17 cellular contexts compared by ENCODE assay signal in genomic region chr14:101508196-101508947, GRCh38. TPM values are rescaled to one million over a fixed set of nuclear protein-coding genes. Genes with fewer than 3 reads are reported as not detected.
DNase-seq lines count a peak whose midpoint lies in the region; ATAC-seq and TF ChIP-seq lines count a peak whose summit lies in the region.
"Had no signal": no experiment of that assay in that cellular context is flagged by ENCODE, and none has a peak within 500 bp of the region (broad histone marks: within the 10 kb centered on the region; RNA-seq: fewer than 3 reads in every experiment).

No MANE protein-coding gene starts in this region.

- intact Hi-C loops in natural killer cell (cut with micrococcal nuclease) (no loop called here), posterior vena cava (cut with DNase I) (no loop called here)

- ATAC-seq in natural killer cell treated with Interleukin-12 subunit alpha and Interleukin-12 subunit beta and Interleukin-15 and Interleukin-18, amount 100 ng/mL, for 72 hours: no peak
- ATAC-seq in natural killer cell: no peak
- ATAC-seq in GM19351 (IDR thresholded peaks at IDR 0.05; ENCODE audit: unreplicated experiment): no peak
- no peak for ATAC-seq in HG03095 (IDR thresholded peaks at IDR 0.05; ENCODE audit: unreplicated experiment)

- H3K27me3 Mint-ChIP-seq in natural killer cell treated with Interleukin-12 subunit alpha and Interleukin-12 subunit beta and Interleukin-15 and Interleukin-18, amount 100 ng/mL, for 72 hours: peaks cover 0 to 2% of the 10 kb centered on the region in 2 donors
- H3K27me3 Mint-ChIP-seq in natural killer cell (ENCODE audit: low read depth in 2 of 2): peaks cover 0 to 8% of the 10 kb centered on the region in 2 donors

- TF ChIP-seq CTCF in natural killer cell (IDR thresholded peaks at IDR 0.05): no peak

- no peaks in the 10 kb centered on the region for H3K36me3 Mint-ChIP-seq in natural killer cell treated with Interleukin-12 subunit alpha and Interleukin-12 subunit beta and Interleukin-15 and Interleukin-18, amount 100 ng/mL, for 72 hours
- no peaks in the 10 kb centered on the region for H3K36me3 Mint-ChIP-seq in natural killer cell

- DNase-seq in activated effector memory CD4-positive, alpha-beta T cell treated with anti-CD3 and anti-CD28 coated beads, Interleukin-2, amount 50 U/mL, for 16 hours: peak; percentile 57
- no peak for DNase-seq in activated effector memory CD4-positive, alpha-beta T cell treated with Interleukin-2 at 50 U/mL for 16 hours
- DNase-seq in natural killer cell treated with Interleukin-12 subunit alpha and Interleukin-12 subunit beta and Interleukin-15 and Interleukin-18, amount 100 ng/mL, for 72 hours (ENCODE audit: low spot score): peak; percentile 59
- no peak for DNase-seq in natural killer cell
- DNase-seq in posterior vena cava (ENCODE audit: low spot score): peak; percentile 66
- no peak for DNase-seq in germinal center (ENCODE audit: low spot score)
- DNase-seq: DMS 273 treated with DMSO at 0.1 percent for 48 hours, GM23248, KBM-7, NCI-H1048, NCI-H146, NCI-H345, PC-9, SHP77 treated with DMSO at 0.1 percent for 48 hours had no signal

- no peak overlapping the region for H3K4me3 Mint-ChIP-seq in natural killer cell treated with Interleukin-12 subunit alpha and Interleukin-12 subunit beta and Interleukin-15 and Interleukin-18, amount 100 ng/mL, for 72 hours
- H3K4me3 Mint-ChIP-seq in natural killer cell: no peak overlapping the region

- no peaks in the 10 kb centered on the region for H3K9me3 Mint-ChIP-seq in natural killer cell treated with Interleukin-12 subunit alpha and Interleukin-12 subunit beta and Interleukin-15 and Interleukin-18, amount 100 ng/mL, for 72 hours
- no peaks in the 10 kb centered on the region for H3K9me3 Mint-ChIP-seq in natural killer cell

- no peaks in the 10 kb centered on the region for H3K4me1 Mint-ChIP-seq in natural killer cell treated with Interleukin-12 subunit alpha and Interleukin-12 subunit beta and Interleukin-15 and Interleukin-18, amount 100 ng/mL, for 72 hours (ENCODE audit: low read depth in 2 of 2)
- H3K4me1 Mint-ChIP-seq in natural killer cell: peaks cover 0 to 4% of the 10 kb centered on the region in 2 donors

- no peak overlapping the region for H3K27ac Mint-ChIP-seq in natural killer cell treated with Interleukin-12 subunit alpha and Interleukin-12 subunit beta and Interleukin-15 and Interleukin-18, amount 100 ng/mL, for 72 hours
- no peak overlapping the region for H3K27ac Mint-ChIP-seq in natural killer cell

RNA-seq across cellular contexts. Expression of gene DIO3, which starts 52.9 kb away (rescaled TPM):
- total RNA-seq in natural killer cell treated with Interleukin-12 subunit alpha and Interleukin-12 subunit beta and Interleukin-15 and Interleukin-18, amount 100 ng/mL, for 72 hours: not detected
- not detected for total RNA-seq in natural killer cell
- total RNA-seq in posterior vena cava: 1 to 10 TPM; 6.1 to 6.2 TPM
- total RNA-seq: Daoy, GM23248 had no signal

Comparison
In these comparisons a context has a peak if more than half of its experiments do, and no peak if none do; other contexts are left out.
1. DNase-seq: peak in activated effector memory CD4-positive, alpha-beta T cell treated with anti-CD3 and anti-CD28 coated beads, Interleukin-2, amount 50 U/mL, for 16 hours (single experiment), natural killer cell treated with Interleukin-12 subunit alpha and Interleukin-12 subunit beta and Interleukin-15 and Interleukin-18, amount 100 ng/mL, for 72 hours (single experiment) and posterior vena cava (single experiment); none in activated effector memory CD4-positive, alpha-beta T cell treated with Interleukin-2 at 50 U/mL for 16 hours (single experiment), natural killer cell (single experiment) and germinal center (single experiment).
2. RNA of gene DIO3, which starts 52.9 kb away (total RNA-seq): 6.1 to 6.2 TPM in posterior vena cava; not detected in natural killer cell treated with Interleukin-12 subunit alpha and Interleukin-12 subunit beta and Interleukin-15 and Interleukin-18, amount 100 ng/mL, for 72 hours and not detected in natural killer cell; every median in the first group is over 4 times any median in the second.